8 cellular contexts compared by ENCODE assay signal in genomic region chr9:37591775-37592107, GRCh38. TPM values are rescaled to one million over a fixed set of nuclear protein-coding genes. Genes with fewer than 3 reads are reported as not detected.
DNase-seq lines count a peak whose midpoint lies in the region; ATAC-seq and TF ChIP-seq lines count a peak whose summit lies in the region.

No MANE protein-coding gene starts in this region.

- peak; percentile 17 to 22 for ATAC-seq in activated T-cell treated with anti-CD3 and anti-CD28 coated beads, Interleukin-2, amount 50 U/mL, for 4 hours

- peak overlapping the region; percentile 85 to 92 for H3K9ac ChIP-seq in liver (ENCODE audit: low read depth in 1 of 2, low read length in 2 of 2)

- H3K27me3 Mint-ChIP-seq in activated T-cell treated with anti-CD3 and anti-CD28 coated beads, Interleukin-2, amount 50 U/mL, for 4 hours (ENCODE audit: low read depth): peaks cover 6% of the 10 kb centered on the region
- peaks cover 18% of the 10 kb centered on the region for H3K27me3 Mint-ChIP-seq in type B pancreatic cell

- H3K4me3 ChIP-seq in liver (ENCODE audit: low read depth in 1 of 3, low read length in 3 of 3): peak overlapping the region; percentile 81 to 100 (median 96)

- peaks cover 0 to 2% (median 0%) of the 10 kb centered on the region in 4 donors for H3K27me3 ChIP-seq in liver (ENCODE audit: control insufficient read depth in 4 of 4, insufficient read depth in 4 of 4, low read length in 3 of 4)

- peak overlapping the region; percentile 99 for H3K27ac Mint-ChIP-seq in type B pancreatic cell

- no peaks in the 10 kb centered on the region for H3K9me3 Mint-ChIP-seq in activated T-cell treated with anti-CD3 and anti-CD28 coated beads, Interleukin-2, amount 50 U/mL, for 4 hours
- no peaks in the 10 kb centered on the region for H3K9me3 Mint-ChIP-seq in type B pancreatic cell

- H3K4me3 Mint-ChIP-seq in activated T-cell treated with anti-CD3 and anti-CD28 coated beads, Interleukin-2, amount 50 U/mL, for 4 hours: peak overlapping the region; percentile 100
- peak overlapping the region; percentile 100 for H3K4me3 Mint-ChIP-seq in type B pancreatic cell

- 4% methylated on average over 13 of the region's 13 CpGs for WGBS in liver

- H3K4me1 Mint-ChIP-seq in activated T-cell treated with anti-CD3 and anti-CD28 coated beads, Interleukin-2, amount 50 U/mL, for 4 hours (ENCODE audit: low read depth): peaks cover 28% of the 10 kb centered on the region
- peaks cover 14% of the 10 kb centered on the region for H3K4me1 Mint-ChIP-seq in type B pancreatic cell (ENCODE audit: unreplicated experiment)

- DNase-seq in activated T-cell treated with anti-CD3 and anti-CD28 coated beads, Interleukin-2, amount 50 U/mL, for 4 hours: peak; percentile 6
- no peak for DNase-seq in activated T-cell treated with anti-CD3 and anti-CD28 coated beads, Interleukin-2, amount 50 U/mL, for 1 hour
- peak; percentile 1 for DNase-seq in activated T-helper 9 cell treated with anti-CD3 and anti-CD28 coated beads, Interleukin-2, amount 50 U/mL, for 16 hours (ENCODE audit: low read depth)
- DNase-seq in type B pancreatic cell (ENCODE audit: extremely low spot score, unreplicated experiment) (no peak), NCI-H1417 (lab: John Stamatoyannopoulos, UW) (no peak), cerebellar nuclear complex (lab: John Stamatoyannopoulos, UW) (no peak)
- no peak for DNase-seq in central memory CD4-positive, alpha-beta T cell

- H3K36me3 ChIP-seq in liver (ENCODE audit: control insufficient read depth in 4 of 4, insufficient read depth in 3 of 4, low read depth in 1 of 4, low read length in 3 of 4): peaks cover 0 to 16% (median 10%) of the 10 kb centered on the region in 4 donors

- TF ChIP-seq CTCF in liver (IDR thresholded peaks at IDR 0.05; ENCODE audit: low read depth, low read length, missing input control): no peak
- no peak for TF ChIP-seq CTCF in type B pancreatic cell (conservative IDR thresholded peaks at IDR 0.05)

- H3K36me3 Mint-ChIP-seq in activated T-cell treated with anti-CD3 and anti-CD28 coated beads, Interleukin-2, amount 50 U/mL, for 4 hours (ENCODE audit: insufficient read depth): peaks cover 15% of the 10 kb centered on the region
- peaks cover 4% of the 10 kb centered on the region for H3K36me3 Mint-ChIP-seq in type B pancreatic cell

- TF ChIP-seq RAD21 in liver (IDR thresholded peaks at IDR 0.05): no peak

- H3K27ac ChIP-seq in liver (ENCODE audit: low read depth in 1 of 2, low read length in 2 of 2): peak overlapping the region; percentile 85 to 94

- no peaks in the 10 kb centered on the region for H3K9me3 ChIP-seq in liver (ENCODE audit: control insufficient read depth in 4 of 4, low read length in 3 of 4)

- H3K4me1 ChIP-seq in liver (ENCODE audit: control insufficient read depth in 4 of 4, insufficient read depth in 4 of 4, low read length in 3 of 4): peaks cover 4 to 29% (median 26%) of the 10 kb centered on the region in 4 donors

TF ChIP-seq in liver, 16 proteins besides CTCF, POLR2A, EP300 and RAD21:
- TF ChIP-seq YY1 (IDR thresholded peaks at IDR 0.05) (no peak), JUND (IDR thresholded peaks at IDR 0.05) (no peak), ZBTB33 (IDR thresholded peaks at IDR 0.05) (no peak), MAX (IDR thresholded peaks at IDR 0.05) (no peak), EGR1 (IDR thresholded peaks at IDR 0.05; ENCODE audit: low read depth in 2 of 2) (no peak), HNF4A (conservative IDR thresholded peaks at IDR 0.05) (no peak), NR2F2 (IDR thresholded peaks at IDR 0.05) (no peak), RXRA (IDR thresholded peaks at IDR 0.05) (no peak), FOXA2 (IDR thresholded peaks at IDR 0.05) (no peak), ATF3 (IDR thresholded peaks at IDR 0.05) (no peak), FOXA1 (IDR thresholded peaks at IDR 0.05) (no peak), REST (IDR thresholded peaks at IDR 0.05) (no peak), TAF1 (conservative IDR thresholded peaks at IDR 0.05) (no peak)

RNA-seq across cellular contexts. Expression of gene TOMM5, which starts 0.7 kb away (rescaled TPM):
- 100 to 1,000 TPM; 212 to 235 (median 212) TPM for total RNA-seq in activated T-cell treated with anti-CD3 and anti-CD28 coated beads, Interleukin-2, amount 50 U/mL, for 4 hours
- total RNA-seq in liver (10 to 100 TPM; 43.0 to 77.7 TPM), type B pancreatic cell (ENCODE audit: low replicate concordance) (132 and 144 TPM in 2 replicates)
- polyA plus RNA-seq in liver: 100 to 1,000 TPM in 1 of 2 donors, 10 to 100 TPM in 1; 66.1 to 107 TPM

RNA-seq across cellular contexts. Expression of gene FBXO10, which starts 15.6 kb away (rescaled TPM):
- total RNA-seq in activated T-cell treated with anti-CD3 and anti-CD28 coated beads, Interleukin-2, amount 50 U/mL, for 4 hours: 1 to 10 TPM; 1.7 to 2.7 (median 2.5) TPM
- total RNA-seq in liver (1 to 10 TPM; 5.4 to 5.5 TPM), type B pancreatic cell (ENCODE audit: low replicate concordance) (10.5 and 18.5 TPM in 2 replicates)
- 1 to 10 TPM; 1.3 to 2.7 TPM for polyA plus RNA-seq in liver

RNA-seq across cellular contexts. Expression of gene FRMPD1, which starts 59.0 kb away (rescaled TPM):
- under 1 TPM in 1 of 3 donors, not detected in 2; 0.03 TPM for total RNA-seq in activated T-cell treated with anti-CD3 and anti-CD28 coated beads, Interleukin-2, amount 50 U/mL, for 4 hours
- 1 to 10 TPM in 1 of 2 donors, under 1 TPM in 1; 0.09 to 1.8 TPM for total RNA-seq in liver
- under 1 TPM; 0.06 to 0.25 TPM for polyA plus RNA-seq in liver
- 0.36 and 0.82 TPM in 2 replicates for total RNA-seq in type B pancreatic cell (ENCODE audit: low replicate concordance)

Comparison
In these comparisons a context has a peak if more than half of its experiments do, and no peak if none do; other contexts are left out.
1. DNase-seq: peak in activated T-cell treated with anti-CD3 and anti-CD28 coated beads, Interleukin-2, amount 50 U/mL, for 4 hours (single experiment) and activated T-helper 9 cell treated with anti-CD3 and anti-CD28 coated beads, Interleukin-2, amount 50 U/mL, for 16 hours (single experiment); none in activated T-cell treated with anti-CD3 and anti-CD28 coated beads, Interleukin-2, amount 50 U/mL, for 1 hour (single experiment), type B pancreatic cell (single experiment), NCI-H1417 (0 of 3), central memory CD4-positive, alpha-beta T cell (single experiment) and cerebellar nuclear complex (0 of 2).